In genomic region chr3:129440648-129441190, GRCh38 we compare ENCODE assay signal across 8 cellular contexts. TPM values are rescaled to one million over a fixed set of nuclear protein-coding genes. Genes with fewer than 3 reads are reported as not detected.
A peak's percentile ranks its signal among the peaks of the same experiment; 100 is the strongest.
DNase-seq lines count a peak whose midpoint lies in the region; ATAC-seq, FAIRE-seq and TF ChIP-seq lines count a peak whose summit lies in the region.

No MANE protein-coding gene starts in this region.

- H3K36me3 ChIP-seq in keratinocyte (ENCODE audit: control insufficient read depth in 2 of 2, extremely low read depth in 1 of 2, insufficient read depth in 2 of 2, low read length in 2 of 2): peaks cover 5 to 8% of the 10 kb centered on the region in 2 experiments
- no peaks in the 10 kb centered on the region for H3K36me3 ChIP-seq in testis (ENCODE audit: low read depth, missing control alignments)

- H4K20me1 ChIP-seq in keratinocyte (ENCODE audit: control insufficient read depth, extremely low read depth, insufficient read depth, low read length): no peaks in the 10 kb centered on the region

- dilution Hi-C loops in keratinocyte (cut with MboI; ENCODE audit: extremely low pct_ligation_motif_present, low sequenced_read_pairs): no loop called here

- no peak for DNase-seq in activated CD4-positive, alpha-beta T cell treated with anti-CD3 and anti-CD28 coated beads for 36 hours
- no peak for DNase-seq in activated CD4-positive, alpha-beta T cell treated with anti-CD3 and anti-CD28 coated beads, Interleukin-2, amount 50 U/mL, for 1 hour
- DNase-seq in keratinocyte (ENCODE audit: low read depth, low spot score) (no peak), testis (no peak), NCI-H2029 treated with DMSO at 0.1 percent for 48 hours (lab: John Stamatoyannopoulos, UW) (no peak), H54 (ENCODE audit: insufficient read length, low spot score) (no peak)

- TF ChIP-seq CTCF in keratinocyte (optimal IDR thresholded peaks at IDR 0.05 in 1 of 3, IDR thresholded peaks at IDR 0.05 in 1 of 3, conservative IDR thresholded peaks at IDR 0.05 in 1 of 3; ENCODE audit: extremely low read depth in 1 of 3, insufficient read depth in 2 of 3, low read length in 3 of 3): no peak
- no peak for TF ChIP-seq CTCF in testis (IDR thresholded peaks at IDR 0.05)

- H3K4me2 ChIP-seq in keratinocyte (ENCODE audit: control insufficient read depth, extremely low read depth, insufficient read depth, low read depth, low read length): peak overlapping the region; percentile 93

- peaks cover 38% of the 10 kb centered on the region for H3K36me3 Mint-ChIP-seq in activated CD4-positive, alpha-beta T cell treated with anti-CD3 and anti-CD28 coated beads for 36 hours (ENCODE audit: low read depth)
- H3K36me3 Mint-ChIP-seq in activated T-helper 17 cell treated with anti-CD3 and anti-CD28 coated beads, Interleukin-2, amount 50 U/mL, for 72 hours (ENCODE audit: low read depth): peaks cover 41% of the 10 kb centered on the region

- H3K9me1 ChIP-seq in keratinocyte (ENCODE audit: control insufficient read depth, extremely low read depth, insufficient read depth, low read length): no peaks in the 10 kb centered on the region

- H3K79me2 ChIP-seq in keratinocyte (ENCODE audit: control insufficient read depth, insufficient read depth, low read length): peaks cover 18% of the 10 kb centered on the region

- H3K4me3 ChIP-seq in keratinocyte (ENCODE audit: control insufficient read depth in 2 of 3, extremely low read depth in 1 of 3, insufficient read depth in 2 of 3, low read depth in 1 of 3, low read length in 3 of 3) (peak overlapping the region; percentile 80 to 96 (median 86)), testis (peak overlapping the region; percentile 80 to 86)

- peaks cover 58% of the 10 kb centered on the region for H3K4me1 Mint-ChIP-seq in activated CD4-positive, alpha-beta T cell treated with anti-CD3 and anti-CD28 coated beads for 36 hours
- peaks cover 48% of the 10 kb centered on the region for H3K4me1 Mint-ChIP-seq in activated T-helper 17 cell treated with anti-CD3 and anti-CD28 coated beads, Interleukin-2, amount 50 U/mL, for 72 hours

- no peaks in the 10 kb centered on the region for H3K27me3 ChIP-seq in keratinocyte (ENCODE audit: control insufficient read depth, extremely low read depth, insufficient read depth, low read length)
- H3K27me3 ChIP-seq in testis: no peaks in the 10 kb centered on the region

- peak overlapping the region; percentile 100 for H3K4me3 Mint-ChIP-seq in activated CD4-positive, alpha-beta T cell treated with anti-CD3 and anti-CD28 coated beads for 36 hours
- peak overlapping the region; percentile 89 for H3K4me3 Mint-ChIP-seq in activated T-helper 17 cell treated with anti-CD3 and anti-CD28 coated beads, Interleukin-2, amount 50 U/mL, for 72 hours

- H3K4me1 ChIP-seq in keratinocyte (ENCODE audit: control insufficient read depth, extremely low read depth, insufficient read depth, low read length) (peaks cover 26% of the 10 kb centered on the region), testis (peaks cover 24% of the 10 kb centered on the region)

- ATAC-seq in activated CD4-positive, alpha-beta T cell treated with anti-CD3 and anti-CD28 coated beads for 36 hours: no peak
- no peak for ATAC-seq in activated T-helper 17 cell treated with anti-CD3 and anti-CD28 coated beads, Interleukin-2, amount 50 U/mL, for 72 hours (replicated peaks)
- ATAC-seq in GM21619 (IDR thresholded peaks at IDR 0.05; ENCODE audit: unreplicated experiment): no peak

- no peaks in the 10 kb centered on the region for H3K9me3 ChIP-seq in keratinocyte (ENCODE audit: control insufficient read depth, low read depth, low read length)
- no peaks in the 10 kb centered on the region for H3K9me3 ChIP-seq in testis

- peak overlapping the region; percentile 80 for H2AFZ ChIP-seq in keratinocyte (ENCODE audit: control insufficient read depth, low read length)

- peak overlapping the region; percentile 93 for H3K9ac ChIP-seq in keratinocyte (ENCODE audit: control insufficient read depth, extremely low read depth, insufficient read depth, low read length)

- H3K9me3 Mint-ChIP-seq in activated CD4-positive, alpha-beta T cell treated with anti-CD3 and anti-CD28 coated beads for 36 hours (ENCODE audit: low read depth): no peaks in the 10 kb centered on the region
- H3K9me3 Mint-ChIP-seq in activated T-helper 17 cell treated with anti-CD3 and anti-CD28 coated beads, Interleukin-2, amount 50 U/mL, for 72 hours: no peaks in the 10 kb centered on the region

- peak overlapping the region; percentile 87 for H3K27ac ChIP-seq in keratinocyte (ENCODE audit: control insufficient read depth, insufficient read depth, low read length)
- peak overlapping the region; percentile 83 to 90 for H3K27ac ChIP-seq in testis

- TF ChIP-seq POLR2A in testis (IDR thresholded peaks at IDR 0.05): no peak
- no peak for TF ChIP-seq POLR2A in H54 (IDR thresholded peaks at IDR 0.05; ENCODE audit: low read depth, low read length)

- intact Hi-C loops in activated CD4-positive, alpha-beta T cell treated with anti-CD3 and anti-CD28 coated beads for 36 hours (cut with DNase I, micrococcal nuclease): loop anchor here (1.0 to 10.0 kb wide), 16 partner anchors 12 to 1304 kb away; partner anchors contain the start of genes EFCAB12 (in 2 of the 2), ACAD9 (in 1 of the 2), ISY1 (in 1 of the 2) and PIK3R4 (in 1 of the 2)
- intact Hi-C loops in testis (cut with DNase I; ENCODE audit: low total_unique reads): no loop called here

- no peak for FAIRE-seq in keratinocyte (lab: Jason Lieb, UNC)
- FAIRE-seq in H54 (lab: Jason Lieb, UNC): no peak

- H3K27ac Mint-ChIP-seq in activated CD4-positive, alpha-beta T cell treated with anti-CD3 and anti-CD28 coated beads for 36 hours: peak overlapping the region; percentile 91
- peak overlapping the region; percentile 95 for H3K27ac Mint-ChIP-seq in activated T-helper 17 cell treated with anti-CD3 and anti-CD28 coated beads, Interleukin-2, amount 50 U/mL, for 72 hours

- CTCF ChIA-PET in activated CD4-positive, alpha-beta T cell treated with anti-CD3 and anti-CD28 coated beads for 36 hours (lab: Charles Lee): interaction anchor here (0.6 to 4.0 kb wide), 8 partner anchors 8 to 416 kb away, joined by 3 to 23 read pairs (median 5); partner anchors contain the start of gene EFCAB12

- POLR2A ChIA-PET in activated CD4-positive, alpha-beta T cell treated with anti-CD3 and anti-CD28 coated beads for 36 hours (lab: Charles Lee): interaction anchor here (0.6 to 3.2 kb wide), 5 partner anchors 11 to 453 kb away, joined by 3 to 24 read pairs (median 6); partner anchors contain the start of genes EFCAB12 and TMCC1

- 8% methylated on average over 7 of the region's 7 CpGs for WGBS in testis, 2 donors

- no peaks in the 10 kb centered on the region for H3K27me3 Mint-ChIP-seq in activated CD4-positive, alpha-beta T cell treated with anti-CD3 and anti-CD28 coated beads for 36 hours
- no peaks in the 10 kb centered on the region for H3K27me3 Mint-ChIP-seq in activated T-helper 17 cell treated with anti-CD3 and anti-CD28 coated beads, Interleukin-2, amount 50 U/mL, for 72 hours

RNA-seq across cellular contexts. Expression of gene IFT122, which starts 0.7 kb away (rescaled TPM):
- total RNA-seq in activated CD4-positive, alpha-beta T cell treated with anti-CD3 and anti-CD28 coated beads for 36 hours: 10 to 100 TPM; 18.4 to 22.6 TPM
- 10 to 100 TPM; 19.3 to 33.4 TPM for total RNA-seq in activated T-helper 17 cell treated with anti-CD3 and anti-CD28 coated beads, Interleukin-2, amount 50 U/mL, for 72 hours
- polyA plus RNA-seq in keratinocyte (6.2 to 7.1 TPM (median 6.5 TPM) in 3 replicates), testis (ENCODE audit: insufficient read depth, low read depth, low replicate concordance) (218 TPM)
- polyA plus RNA-seq in keratinocyte (2011; ENCODE audit: low read depth): 5.6 TPM
- polyA plus RNA-seq in keratinocyte (2011; cell fraction: cytosol; rRNA removed): 4.6 and 5.2 TPM in 2 replicates
- polyA plus RNA-seq in keratinocyte (2011; cell fraction: nucleus; rRNA removed): 12.1 and 18.1 TPM in 2 replicates
- polyA plus RNA-seq in keratinocyte (2012; ENCODE audit: low replicate concordance): 2.6 and 5.0 TPM in 2 replicates
- 10.8 to 23.1 TPM (median 22.9 TPM) in 3 replicates for polyA minus RNA-seq in keratinocyte
- polyA minus RNA-seq in keratinocyte (2011; cell fraction: cytosol; rRNA and poly(A)+ RNA removed): 8.2 TPM
- polyA minus RNA-seq in keratinocyte (2011; cell fraction: nucleus; rRNA and poly(A)+ RNA removed): 8.4 and 13.3 TPM in 2 replicates
- 100 to 1,000 TPM; 125 to 168 TPM for total RNA-seq in testis

RNA-seq across cellular contexts. Expression of gene MBD4, which starts 1.0 kb away (rescaled TPM):
- 10 to 100 TPM; 51.3 to 52.4 TPM for total RNA-seq in activated CD4-positive, alpha-beta T cell treated with anti-CD3 and anti-CD28 coated beads for 36 hours
- total RNA-seq in activated T-helper 17 cell treated with anti-CD3 and anti-CD28 coated beads, Interleukin-2, amount 50 U/mL, for 72 hours: 10 to 100 TPM; 38.4 to 44.4 TPM
- 20.3 to 35.0 TPM (median 24.3 TPM) in 3 replicates for polyA plus RNA-seq in keratinocyte
- polyA plus RNA-seq in keratinocyte (2011; ENCODE audit: low read depth): 43.0 TPM
- 14.3 and 23.8 TPM in 2 replicates for polyA plus RNA-seq in keratinocyte (2011; cell fraction: cytosol; rRNA removed)
- 42.8 and 55.4 TPM in 2 replicates for polyA plus RNA-seq in keratinocyte (2011; cell fraction: nucleus; rRNA removed)
- 17.1 and 17.4 TPM in 2 replicates for polyA plus RNA-seq in keratinocyte (2012; ENCODE audit: low replicate concordance)
- polyA minus RNA-seq in keratinocyte: 6.1 to 16.9 TPM (median 12.7 TPM) in 3 replicates
- 17.5 TPM for polyA minus RNA-seq in keratinocyte (2011; cell fraction: cytosol; rRNA and poly(A)+ RNA removed)
- polyA minus RNA-seq in keratinocyte (2011; cell fraction: nucleus; rRNA and poly(A)+ RNA removed): 15.0 and 19.2 TPM in 2 replicates
- total RNA-seq in testis: 10 to 100 TPM; 26.0 to 27.6 TPM
- 30.3 TPM for polyA plus RNA-seq in testis (ENCODE audit: insufficient read depth, low read depth, low replicate concordance)

RNA-seq across cellular contexts. Expression of gene EFCAB12, which starts 12.3 kb away (rescaled TPM):
- under 1 TPM; 0.56 to 0.73 TPM for total RNA-seq in activated CD4-positive, alpha-beta T cell treated with anti-CD3 and anti-CD28 coated beads for 36 hours
- 1 to 10 TPM in 1 of 2 donors, under 1 TPM in 1; 0.63 to 1.7 TPM for total RNA-seq in activated T-helper 17 cell treated with anti-CD3 and anti-CD28 coated beads, Interleukin-2, amount 50 U/mL, for 72 hours
- polyA plus RNA-seq in keratinocyte (0.17 to 0.42 TPM (median 0.34 TPM) in 3 replicates), testis (ENCODE audit: insufficient read depth, low read depth, low replicate concordance) (16.0 TPM)
- polyA plus RNA-seq in keratinocyte (2011; ENCODE audit: low read depth): not detected
- polyA plus RNA-seq in keratinocyte (2011; cell fraction: cytosol; rRNA removed): 0.07 and 0.08 TPM in 2 replicates
- polyA plus RNA-seq in keratinocyte (2011; cell fraction: nucleus; rRNA removed): 1.2 and 1.8 TPM in 2 replicates
- 0.06 and 0.24 TPM in 2 replicates for polyA plus RNA-seq in keratinocyte (2012; ENCODE audit: low replicate concordance)
- polyA minus RNA-seq in keratinocyte: 0.40 to 0.86 TPM (median 0.59 TPM) in 3 replicates
- polyA minus RNA-seq in keratinocyte (2011; cell fraction: cytosol; rRNA and poly(A)+ RNA removed): not detected
- polyA minus RNA-seq in keratinocyte (2011; cell fraction: nucleus; rRNA and poly(A)+ RNA removed): 0.31 and 0.53 TPM in 2 replicates
- 10 to 100 TPM in 1 of 2 donors, 1 to 10 TPM in 1; 7.3 to 13.7 TPM for total RNA-seq in testis
